10 cellular contexts compared by ENCODE assay signal in genomic region chr20:53872081-53872541, GRCh38.
A peak's percentile ranks its signal among the peaks of the same experiment; 100 is the strongest.
DNase-seq lines count a peak whose midpoint lies in the region; ATAC-seq and TF ChIP-seq lines count a peak whose summit lies in the region.
"Had no signal": no experiment of that assay in that cellular context is flagged by ENCODE, and none has a peak within 500 bp of the region (broad histone marks: within the 10 kb centered on the region; RNA-seq: fewer than 3 reads in every experiment).

No MANE protein-coding gene starts in this region.

- ATAC-seq in stimulated activated naive CD8-positive, alpha-beta T cell treated with anti-CD3 and anti-CD28 coated beads, Interleukin-15, Interleukin-2, amounts not matched to agents 100 U/mL and 50 U/mL, for 24 hours: no peak

- peaks cover 0 to 2% of the 10 kb centered on the region in 2 donors for H3K4me1 ChIP-seq in adrenal gland (replicated peaks in 1 of 2)

- DNase-seq in stimulated activated naive CD8-positive, alpha-beta T cell treated with anti-CD3 and anti-CD28 coated beads, Interleukin-15, Interleukin-2, amounts not matched to agents 100 U/mL and 50 U/mL, for 24 hours: no peak
- no peak for DNase-seq in activated T-helper 2 cell treated with anti-CD3 and anti-CD28 coated beads, Interferon-gamma antibody, Interleukin-2, Interleukin-4, amounts not matched to agents 10 μg/mL and 5 μg/mL and 100 μg/mL, durations not matched to agents 14 hours and 24 hours and 36 hours (ENCODE audit: low spot score)
- DNase-seq in kidney tubule cell (ENCODE audit: low spot score) (peak; percentile 34), DMS53 (lab: John Stamatoyannopoulos, UW) (no peak), adrenal gland (no peak), HT-29 (ENCODE audit: low spot score) (no peak)
- no peak for DNase-seq in activated effector memory CD4-positive, alpha-beta T cell treated with anti-CD3 and anti-CD28 coated beads, Interleukin-2, amount 50 U/mL, for 16 hours
- DNase-seq: NCI-H446 treated with DMSO at 0.1 percent for 48 hours, right cardiac atrium had no signal

- intact Hi-C loops in activated T-helper 2 cell treated with anti-CD3 and anti-CD28 coated beads, Interferon-gamma antibody, Interleukin-2, Interleukin-4, amounts not matched to agents 10 μg/mL and 5 μg/mL and 100 μg/mL, durations not matched to agents 14 hours and 24 hours and 36 hours (cut with micrococcal nuclease): loop anchor here (2.0 to 5.0 kb wide), 2 partner anchors 219 to 230 kb away; no protein-coding TSS in a partner anchor
- intact Hi-C loops in adrenal gland (cut with DNase I): loop anchor here in 1 of 2 donors (5.0 kb wide), 1 partner anchor 295 kb away; no protein-coding TSS in a partner anchor

- no peaks in the 10 kb centered on the region for H3K36me3 ChIP-seq in adrenal gland (replicated peaks in 1 of 2)

- H3K27me3 Mint-ChIP-seq in stimulated activated naive CD8-positive, alpha-beta T cell treated with anti-CD3 and anti-CD28 coated beads, Interleukin-15, Interleukin-2, amounts not matched to agents 100 ng/mL and 50 ng/mL, for 24 hours: no peaks in the 10 kb centered on the region
- no peaks in the 10 kb centered on the region for H3K27me3 Mint-ChIP-seq in activated T-helper 2 cell treated with anti-CD3 and anti-CD28 coated beads, Interferon-gamma antibody, Interleukin-2, Interleukin-4, amounts not matched to agents 10 μg/mL and 5 μg/mL and 100 μg/mL, durations not matched to agents 14 hours and 24 hours and 36 hours (ENCODE audit: low read depth)

- peak overlapping the region; percentile 82 for H3K4me3 Mint-ChIP-seq in stimulated activated naive CD8-positive, alpha-beta T cell treated with anti-CD3 and anti-CD28 coated beads, Interleukin-15, Interleukin-2, amounts not matched to agents 100 ng/mL and 50 ng/mL, for 24 hours
- peak overlapping the region; percentile 73 for H3K4me3 Mint-ChIP-seq in activated T-helper 2 cell treated with anti-CD3 and anti-CD28 coated beads, Interferon-gamma antibody, Interleukin-2, Interleukin-4, amounts not matched to agents 10 μg/mL and 5 μg/mL and 100 μg/mL, durations not matched to agents 14 hours and 24 hours and 36 hours (ENCODE audit: low read depth)

- no peak overlapping the region for H3K27ac ChIP-seq in adrenal gland

- H3K4me1 Mint-ChIP-seq in stimulated activated naive CD8-positive, alpha-beta T cell treated with anti-CD3 and anti-CD28 coated beads, Interleukin-15, Interleukin-2, amounts not matched to agents 100 ng/mL and 50 ng/mL, for 24 hours (ENCODE audit: low read depth): peaks cover 69% of the 10 kb centered on the region
- H3K4me1 Mint-ChIP-seq in activated T-helper 2 cell treated with anti-CD3 and anti-CD28 coated beads, Interferon-gamma antibody, Interleukin-2, Interleukin-4, amounts not matched to agents 10 μg/mL and 5 μg/mL and 100 μg/mL, durations not matched to agents 14 hours and 24 hours and 36 hours (ENCODE audit: low read depth): peaks cover 47% of the 10 kb centered on the region

- 40 to 61% (median 51%) methylated on average over 2 of the region's 2 CpGs for WGBS in adrenal gland, 4 donors

- no peak for TF ChIP-seq POLR2A in adrenal gland (IDR thresholded peaks at IDR 0.05)

- no peak overlapping the region for H3K4me3 ChIP-seq in adrenal gland

- H3K27ac Mint-ChIP-seq in stimulated activated naive CD8-positive, alpha-beta T cell treated with anti-CD3 and anti-CD28 coated beads, Interleukin-15, Interleukin-2, amounts not matched to agents 100 ng/mL and 50 ng/mL, for 24 hours: peak overlapping the region; percentile 93
- peak overlapping the region; percentile 94 for H3K27ac Mint-ChIP-seq in activated T-helper 2 cell treated with anti-CD3 and anti-CD28 coated beads, Interferon-gamma antibody, Interleukin-2, Interleukin-4, amounts not matched to agents 10 μg/mL and 5 μg/mL and 100 μg/mL, durations not matched to agents 14 hours and 24 hours and 36 hours

- H3K9me3 Mint-ChIP-seq in stimulated activated naive CD8-positive, alpha-beta T cell treated with anti-CD3 and anti-CD28 coated beads, Interleukin-15, Interleukin-2, amounts not matched to agents 100 ng/mL and 50 ng/mL, for 24 hours: no peaks in the 10 kb centered on the region
- no peaks in the 10 kb centered on the region for H3K9me3 Mint-ChIP-seq in activated T-helper 2 cell treated with anti-CD3 and anti-CD28 coated beads, Interferon-gamma antibody, Interleukin-2, Interleukin-4, amounts not matched to agents 10 μg/mL and 5 μg/mL and 100 μg/mL, durations not matched to agents 14 hours and 24 hours and 36 hours

- H3K36me3 Mint-ChIP-seq in stimulated activated naive CD8-positive, alpha-beta T cell treated with anti-CD3 and anti-CD28 coated beads, Interleukin-15, Interleukin-2, amounts not matched to agents 100 ng/mL and 50 ng/mL, for 24 hours (ENCODE audit: low read depth): no peaks in the 10 kb centered on the region
- no peaks in the 10 kb centered on the region for H3K36me3 Mint-ChIP-seq in activated T-helper 2 cell treated with anti-CD3 and anti-CD28 coated beads, Interferon-gamma antibody, Interleukin-2, Interleukin-4, amounts not matched to agents 10 μg/mL and 5 μg/mL and 100 μg/mL, durations not matched to agents 14 hours and 24 hours and 36 hours (ENCODE audit: low read depth)

- no peaks in the 10 kb centered on the region for H3K9me3 ChIP-seq in adrenal gland (replicated peaks in 1 of 3)

- TF ChIP-seq CTCF in adrenal gland (IDR thresholded peaks at IDR 0.05): no peak

- H3K27me3 ChIP-seq in adrenal gland: no peaks in the 10 kb centered on the region
